ENCODE assay signal across 10 cellular contexts in genomic region chr5:11182441-11183080, GRCh38.
DNase-seq lines count a peak whose midpoint lies in the region; ATAC-seq, FAIRE-seq and TF ChIP-seq lines count a peak whose summit lies in the region.
"Had no signal": no experiment of that assay in that cellular context is flagged by ENCODE, and none has a peak within 500 bp of the region (broad histone marks: within the 10 kb centered on the region; RNA-seq: fewer than 3 reads in every experiment).

No MANE protein-coding gene starts in this region.

- WGBS in ovary, 3 donors, result 51 to 55% (median 54%) methylated on average over 3 of the region's 3 CpGs

- no peak overlapping the region for H3K4me3 Mint-ChIP-seq in stimulated activated memory B cell treated with anti-CD40 and anti-IgM and Interleukin-4, amounts not matched to agents 10 μg/mL and 1 μg/mL and 100 μg/mL, for 72 hours
- H3K4me3 Mint-ChIP-seq: activated naive CD4-positive, alpha-beta T cell treated with anti-CD3 and anti-CD28 coated beads, Interleukin-2, amount 50 U/mL, for 24 hours; CD4-positive, CD25-positive, alpha-beta regulatory T cell had no signal

- DNase-seq in NCI-H2196 (lab: John Stamatoyannopoulos, UW; ENCODE audit: unreplicated experiment), result peak; percentile 12
- no peak for DNase-seq in NCI-H2196 treated with DMSO at 0.1 percent for 48 hours (lab: John Stamatoyannopoulos, UW; ENCODE audit: unreplicated experiment)
- peak; percentile 2 for DNase-seq in HK-2 (ENCODE audit: unreplicated experiment)
- peak; percentile 25 for DNase-seq in RWPE1 (ENCODE audit: low spot score)
- DNase-seq in globus pallidus (ENCODE audit: low spot score), result peak; percentile 46
- peak; percentile 61 for DNase-seq in urothelium cell line (ENCODE audit: low spot score)
- DNase-seq in ovary, result no peak

- H3K9me3 Mint-ChIP-seq in stimulated activated memory B cell treated with anti-CD40 and anti-IgM and Interleukin-4, amounts not matched to agents 10 μg/mL and 1 μg/mL and 100 μg/mL, for 72 hours, result peaks cover 3% of the 10 kb centered on the region
- H3K9me3 Mint-ChIP-seq: activated naive CD4-positive, alpha-beta T cell treated with anti-CD3 and anti-CD28 coated beads, Interleukin-2, amount 50 U/mL, for 24 hours; CD4-positive, CD25-positive, alpha-beta regulatory T cell had no signal

- H3K4me1 Mint-ChIP-seq in stimulated activated memory B cell treated with anti-CD40 and anti-IgM and Interleukin-4, amounts not matched to agents 10 μg/mL and 1 μg/mL and 100 μg/mL, for 72 hours, result peaks cover 5% of the 10 kb centered on the region
- H3K4me1 Mint-ChIP-seq: activated naive CD4-positive, alpha-beta T cell treated with anti-CD3 and anti-CD28 coated beads, Interleukin-2, amount 50 U/mL, for 24 hours; CD4-positive, CD25-positive, alpha-beta regulatory T cell had no signal

- no peak for FAIRE-seq in urothelium cell line (lab: Jason Lieb, UNC)

- TF ChIP-seq POLR2A in ovary (IDR thresholded peaks at IDR 0.05), result no peak

- H3K4me3 ChIP-seq in ovary, result no peak overlapping the region

- no peaks in the 10 kb centered on the region for H3K9me3 ChIP-seq in ovary

- no peaks in the 10 kb centered on the region for H3K36me3 ChIP-seq in ovary

- TF ChIP-seq CTCF in RWPE1 (conservative IDR thresholded peaks at IDR 0.05; ENCODE audit: low read depth), result peak; percentile 44
- TF ChIP-seq CTCF in ovary (IDR thresholded peaks at IDR 0.05), result no peak

- intact Hi-C loops in ovary (cut with DNase I), result no loop called here

- POLR2A ChIA-PET in RWPE1 (lab: Yijun Ruan, JAX; ENCODE audit: low non-redundant PET), result no interaction called here

- H3K27ac Mint-ChIP-seq in stimulated activated memory B cell treated with anti-CD40 and anti-IgM and Interleukin-4, amounts not matched to agents 10 μg/mL and 1 μg/mL and 100 μg/mL, for 72 hours, result no peak overlapping the region
- H3K27ac Mint-ChIP-seq: activated naive CD4-positive, alpha-beta T cell treated with anti-CD3 and anti-CD28 coated beads, Interleukin-2, amount 50 U/mL, for 24 hours; CD4-positive, CD25-positive, alpha-beta regulatory T cell had no signal

- no peak for TF ChIP-seq EP300 in ovary (IDR thresholded peaks at IDR 0.05)

- CTCF ChIA-PET in RWPE1 (lab: Yijun Ruan, JAX), result interaction anchor here (0.6 to 0.7 kb wide), 4 partner anchors 147 to 1492 kb away, joined by 3 to 8 read pairs (median 4); no protein-coding TSS in a partner anchor

- H3K27me3 Mint-ChIP-seq in stimulated activated memory B cell treated with anti-CD40 and anti-IgM and Interleukin-4, amounts not matched to agents 10 μg/mL and 1 μg/mL and 100 μg/mL, for 72 hours, result peaks cover 17% of the 10 kb centered on the region
- H3K27me3 Mint-ChIP-seq: activated naive CD4-positive, alpha-beta T cell treated with anti-CD3 and anti-CD28 coated beads, Interleukin-2, amount 50 U/mL, for 24 hours; CD4-positive, CD25-positive, alpha-beta regulatory T cell had no signal

- no peak overlapping the region for H3K27ac ChIP-seq in RWPE1
- H3K27ac ChIP-seq in ovary, result no peak overlapping the region

- H3K36me3 Mint-ChIP-seq in stimulated activated memory B cell treated with anti-CD40 and anti-IgM and Interleukin-4, amounts not matched to agents 10 μg/mL and 1 μg/mL and 100 μg/mL, for 72 hours, result no peaks in the 10 kb centered on the region
- H3K36me3 Mint-ChIP-seq: activated naive CD4-positive, alpha-beta T cell treated with anti-CD3 and anti-CD28 coated beads, Interleukin-2, amount 50 U/mL, for 24 hours; CD4-positive, CD25-positive, alpha-beta regulatory T cell had no signal

- no peaks in the 10 kb centered on the region for H3K4me1 ChIP-seq in ovary (ENCODE audit: insufficient read depth)

- no peak for ATAC-seq in stimulated activated memory B cell treated with anti-CD40 and anti-IgM and Interleukin-4, amounts not matched to agents 10 μg/mL and 1 μg/mL and 100 μg/mL, for 72 hours

- no peaks in the 10 kb centered on the region for H3K27me3 ChIP-seq in ovary

Comparison
In these comparisons a context has a peak if more than half of its experiments do, and no peak if none do; other contexts are left out.
1. DNase-seq: peak in NCI-H2196 (single experiment), HK-2 (single experiment), RWPE1 (single experiment), globus pallidus (single experiment) and urothelium cell line (single experiment); none in NCI-H2196 treated with DMSO at 0.1 percent for 48 hours (single experiment) and ovary (0 of 5).